In the genomic region with DNA sequence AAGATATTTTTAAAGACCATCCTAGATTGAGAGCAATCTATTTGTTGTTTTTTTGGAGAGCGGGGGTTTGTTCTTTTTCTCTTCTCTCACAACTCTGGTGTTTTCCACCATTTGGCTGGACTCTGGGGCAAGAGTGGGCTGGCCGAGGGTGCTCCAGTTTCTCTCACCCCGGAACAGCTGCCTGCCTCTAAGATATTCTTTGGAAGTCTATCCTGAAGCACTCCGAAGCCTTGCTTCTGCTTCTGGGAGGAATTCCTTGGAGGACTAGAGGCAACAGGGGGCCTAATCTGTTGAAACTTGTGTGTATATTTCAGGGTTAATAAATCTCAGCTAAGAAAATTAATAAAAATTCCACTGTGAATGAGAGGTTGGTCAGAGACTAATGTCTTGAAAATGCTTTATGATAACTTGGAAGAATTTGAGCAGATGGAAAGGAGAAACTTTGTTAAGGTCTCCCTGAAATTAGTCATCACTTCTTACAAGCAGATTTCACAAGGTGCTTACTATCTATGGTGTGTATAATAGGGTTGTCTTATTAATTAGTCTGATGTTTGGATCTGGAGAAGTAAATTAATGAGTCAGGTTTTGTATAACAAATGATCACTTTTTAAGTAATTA, we compare ENCODE assay signal across 1 cellular context.
TF ChIP-seq lines count a peak whose summit lies in the region.

No MANE protein-coding gene starts in this region.

TF ChIP-seq in GM12878, 131 proteins besides CTCF, POLR2A, EP300 and RAD21:
- TF ChIP-seq, protein P1, sequence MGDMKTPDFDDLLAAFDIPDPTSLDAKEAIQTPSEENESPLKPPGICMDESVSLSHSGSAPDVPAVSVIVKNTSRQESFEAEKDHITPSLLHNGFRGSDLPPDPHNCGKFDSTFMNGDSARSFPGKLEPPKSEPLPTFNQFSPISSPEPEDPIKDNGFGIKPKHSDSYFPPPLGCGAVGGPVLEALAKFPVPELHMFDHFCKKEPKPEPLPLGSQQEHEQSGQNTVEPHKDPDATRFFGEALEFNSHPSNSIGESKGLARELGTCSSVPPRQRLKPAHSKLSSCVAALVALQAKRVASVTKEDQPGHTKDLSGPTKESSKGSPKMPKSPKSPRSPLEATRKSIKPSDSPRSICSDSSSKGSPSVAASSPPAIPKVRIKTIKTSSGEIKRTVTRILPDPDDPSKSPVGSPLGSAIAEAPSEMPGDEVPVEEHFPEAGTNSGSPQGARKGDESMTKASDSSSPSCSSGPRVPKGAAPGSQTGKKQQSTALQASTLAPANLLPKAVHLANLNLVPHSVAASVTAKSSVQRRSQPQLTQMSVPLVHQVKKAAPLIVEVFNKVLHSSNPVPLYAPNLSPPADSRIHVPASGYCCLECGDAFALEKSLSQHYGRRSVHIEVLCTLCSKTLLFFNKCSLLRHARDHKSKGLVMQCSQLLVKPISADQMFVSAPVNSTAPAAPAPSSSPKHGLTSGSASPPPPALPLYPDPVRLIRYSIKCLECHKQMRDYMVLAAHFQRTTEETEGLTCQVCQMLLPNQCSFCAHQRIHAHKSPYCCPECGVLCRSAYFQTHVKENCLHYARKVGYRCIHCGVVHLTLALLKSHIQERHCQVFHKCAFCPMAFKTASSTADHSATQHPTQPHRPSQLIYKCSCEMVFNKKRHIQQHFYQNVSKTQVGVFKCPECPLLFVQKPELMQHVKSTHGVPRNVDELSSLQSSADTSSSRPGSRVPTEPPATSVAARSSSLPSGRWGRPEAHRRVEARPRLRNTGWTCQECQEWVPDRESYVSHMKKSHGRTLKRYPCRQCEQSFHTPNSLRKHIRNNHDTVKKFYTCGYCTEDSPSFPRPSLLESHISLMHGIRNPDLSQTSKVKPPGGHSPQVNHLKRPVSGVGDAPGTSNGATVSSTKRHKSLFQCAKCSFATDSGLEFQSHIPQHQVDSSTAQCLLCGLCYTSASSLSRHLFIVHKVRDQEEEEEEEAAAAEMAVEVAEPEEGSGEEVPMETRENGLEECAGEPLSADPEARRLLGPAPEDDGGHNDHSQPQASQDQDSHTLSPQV (IDR thresholded peaks at IDR 0.05), result no peak
- TF ChIP-seq NFXL1 (IDR thresholded peaks at IDR 0.05; ENCODE audit: borderline replicate concordance) (no peak), RFX5 (IDR thresholded peaks at IDR 0.05; ENCODE audit: low read depth, low read length) (no peak), WRNIP1 (IDR thresholded peaks at IDR 0.05; ENCODE audit: borderline replicate concordance, low read depth, low read length) (no peak), TARDBP (IDR thresholded peaks at IDR 0.05; ENCODE audit: borderline replicate concordance) (no peak), SREBF1 (IDR thresholded peaks at IDR 0.05; ENCODE audit: low read length) (no peak), BHLHE40 (IDR thresholded peaks at IDR 0.05; ENCODE audit: borderline replicate concordance in 1 of 2, low read depth in 2 of 2, low read length in 1 of 2) (no peak), ZNF217 (IDR thresholded peaks at IDR 0.05) (no peak), ESRRA (IDR thresholded peaks at IDR 0.05; ENCODE audit: low read length) (no peak), NR2C1 (IDR thresholded peaks at IDR 0.05) (no peak), MXI1 (IDR thresholded peaks at IDR 0.05; ENCODE audit: low read depth, low read length) (no peak), TCF12 (IDR thresholded peaks at IDR 0.05; ENCODE audit: low read depth, low read length) (no peak), TCF3 (IDR thresholded peaks at IDR 0.05; ENCODE audit: borderline replicate concordance, insufficient read depth, low read depth, low read length) (no peak), PAX8 (IDR thresholded peaks at IDR 0.05) (no peak)
- TF ChIP-seq, protein P2, sequence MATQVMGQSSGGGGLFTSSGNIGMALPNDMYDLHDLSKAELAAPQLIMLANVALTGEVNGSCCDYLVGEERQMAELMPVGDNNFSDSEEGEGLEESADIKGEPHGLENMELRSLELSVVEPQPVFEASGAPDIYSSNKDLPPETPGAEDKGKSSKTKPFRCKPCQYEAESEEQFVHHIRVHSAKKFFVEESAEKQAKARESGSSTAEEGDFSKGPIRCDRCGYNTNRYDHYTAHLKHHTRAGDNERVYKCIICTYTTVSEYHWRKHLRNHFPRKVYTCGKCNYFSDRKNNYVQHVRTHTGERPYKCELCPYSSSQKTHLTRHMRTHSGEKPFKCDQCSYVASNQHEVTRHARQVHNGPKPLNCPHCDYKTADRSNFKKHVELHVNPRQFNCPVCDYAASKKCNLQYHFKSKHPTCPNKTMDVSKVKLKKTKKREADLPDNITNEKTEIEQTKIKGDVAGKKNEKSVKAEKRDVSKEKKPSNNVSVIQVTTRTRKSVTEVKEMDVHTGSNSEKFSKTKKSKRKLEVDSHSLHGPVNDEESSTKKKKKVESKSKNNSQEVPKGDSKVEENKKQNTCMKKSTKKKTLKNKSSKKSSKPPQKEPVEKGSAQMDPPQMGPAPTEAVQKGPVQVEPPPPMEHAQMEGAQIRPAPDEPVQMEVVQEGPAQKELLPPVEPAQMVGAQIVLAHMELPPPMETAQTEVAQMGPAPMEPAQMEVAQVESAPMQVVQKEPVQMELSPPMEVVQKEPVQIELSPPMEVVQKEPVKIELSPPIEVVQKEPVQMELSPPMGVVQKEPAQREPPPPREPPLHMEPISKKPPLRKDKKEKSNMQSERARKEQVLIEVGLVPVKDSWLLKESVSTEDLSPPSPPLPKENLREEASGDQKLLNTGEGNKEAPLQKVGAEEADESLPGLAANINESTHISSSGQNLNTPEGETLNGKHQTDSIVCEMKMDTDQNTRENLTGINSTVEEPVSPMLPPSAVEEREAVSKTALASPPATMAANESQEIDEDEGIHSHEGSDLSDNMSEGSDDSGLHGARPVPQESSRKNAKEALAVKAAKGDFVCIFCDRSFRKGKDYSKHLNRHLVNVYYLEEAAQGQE (IDR thresholded peaks at IDR 0.05; ENCODE audit: low read depth, low read length), result no peak
- TF ChIP-seq, protein P3, sequence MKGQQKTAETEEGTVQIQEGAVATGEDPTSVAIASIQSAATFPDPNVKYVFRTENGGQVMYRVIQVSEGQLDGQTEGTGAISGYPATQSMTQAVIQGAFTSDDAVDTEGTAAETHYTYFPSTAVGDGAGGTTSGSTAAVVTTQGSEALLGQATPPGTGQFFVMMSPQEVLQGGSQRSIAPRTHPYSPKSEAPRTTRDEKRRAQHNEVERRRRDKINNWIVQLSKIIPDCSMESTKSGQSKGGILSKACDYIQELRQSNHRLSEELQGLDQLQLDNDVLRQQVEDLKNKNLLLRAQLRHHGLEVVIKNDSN (IDR thresholded peaks at IDR 0.05; ENCODE audit: borderline replicate concordance, extremely low read length, insufficient read depth, low read depth, low read length), result no peak
- TF ChIP-seq, protein P4, sequence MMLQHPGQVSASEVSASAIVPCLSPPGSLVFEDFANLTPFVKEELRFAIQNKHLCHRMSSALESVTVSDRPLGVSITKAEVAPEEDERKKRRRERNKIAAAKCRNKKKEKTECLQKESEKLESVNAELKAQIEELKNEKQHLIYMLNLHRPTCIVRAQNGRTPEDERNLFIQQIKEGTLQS (IDR thresholded peaks at IDR 0.05; ENCODE audit: borderline replicate concordance, extremely low read depth, low read depth, low read length), result no peak
- TF ChIP-seq, protein P5, sequence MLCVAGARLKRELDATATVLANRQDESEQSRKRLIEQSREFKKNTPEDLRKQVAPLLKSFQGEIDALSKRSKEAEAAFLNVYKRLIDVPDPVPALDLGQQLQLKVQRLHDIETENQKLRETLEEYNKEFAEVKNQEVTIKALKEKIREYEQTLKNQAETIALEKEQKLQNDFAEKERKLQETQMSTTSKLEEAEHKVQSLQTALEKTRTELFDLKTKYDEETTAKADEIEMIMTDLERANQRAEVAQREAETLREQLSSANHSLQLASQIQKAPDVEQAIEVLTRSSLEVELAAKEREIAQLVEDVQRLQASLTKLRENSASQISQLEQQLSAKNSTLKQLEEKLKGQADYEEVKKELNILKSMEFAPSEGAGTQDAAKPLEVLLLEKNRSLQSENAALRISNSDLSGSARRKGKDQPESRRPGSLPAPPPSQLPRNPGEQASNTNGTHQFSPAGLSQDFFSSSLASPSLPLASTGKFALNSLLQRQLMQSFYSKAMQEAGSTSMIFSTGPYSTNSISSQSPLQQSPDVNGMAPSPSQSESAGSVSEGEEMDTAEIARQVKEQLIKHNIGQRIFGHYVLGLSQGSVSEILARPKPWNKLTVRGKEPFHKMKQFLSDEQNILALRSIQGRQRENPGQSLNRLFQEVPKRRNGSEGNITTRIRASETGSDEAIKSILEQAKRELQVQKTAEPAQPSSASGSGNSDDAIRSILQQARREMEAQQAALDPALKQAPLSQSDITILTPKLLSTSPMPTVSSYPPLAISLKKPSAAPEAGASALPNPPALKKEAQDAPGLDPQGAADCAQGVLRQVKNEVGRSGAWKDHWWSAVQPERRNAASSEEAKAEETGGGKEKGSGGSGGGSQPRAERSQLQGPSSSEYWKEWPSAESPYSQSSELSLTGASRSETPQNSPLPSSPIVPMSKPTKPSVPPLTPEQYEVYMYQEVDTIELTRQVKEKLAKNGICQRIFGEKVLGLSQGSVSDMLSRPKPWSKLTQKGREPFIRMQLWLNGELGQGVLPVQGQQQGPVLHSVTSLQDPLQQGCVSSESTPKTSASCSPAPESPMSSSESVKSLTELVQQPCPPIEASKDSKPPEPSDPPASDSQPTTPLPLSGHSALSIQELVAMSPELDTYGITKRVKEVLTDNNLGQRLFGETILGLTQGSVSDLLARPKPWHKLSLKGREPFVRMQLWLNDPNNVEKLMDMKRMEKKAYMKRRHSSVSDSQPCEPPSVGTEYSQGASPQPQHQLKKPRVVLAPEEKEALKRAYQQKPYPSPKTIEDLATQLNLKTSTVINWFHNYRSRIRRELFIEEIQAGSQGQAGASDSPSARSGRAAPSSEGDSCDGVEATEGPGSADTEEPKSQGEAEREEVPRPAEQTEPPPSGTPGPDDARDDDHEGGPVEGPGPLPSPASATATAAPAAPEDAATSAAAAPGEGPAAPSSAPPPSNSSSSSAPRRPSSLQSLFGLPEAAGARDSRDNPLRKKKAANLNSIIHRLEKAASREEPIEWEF (IDR thresholded peaks at IDR 0.05; ENCODE audit: insufficient replicate concordance, low read depth, low read length), result no peak
- TF ChIP-seq, protein P6, sequence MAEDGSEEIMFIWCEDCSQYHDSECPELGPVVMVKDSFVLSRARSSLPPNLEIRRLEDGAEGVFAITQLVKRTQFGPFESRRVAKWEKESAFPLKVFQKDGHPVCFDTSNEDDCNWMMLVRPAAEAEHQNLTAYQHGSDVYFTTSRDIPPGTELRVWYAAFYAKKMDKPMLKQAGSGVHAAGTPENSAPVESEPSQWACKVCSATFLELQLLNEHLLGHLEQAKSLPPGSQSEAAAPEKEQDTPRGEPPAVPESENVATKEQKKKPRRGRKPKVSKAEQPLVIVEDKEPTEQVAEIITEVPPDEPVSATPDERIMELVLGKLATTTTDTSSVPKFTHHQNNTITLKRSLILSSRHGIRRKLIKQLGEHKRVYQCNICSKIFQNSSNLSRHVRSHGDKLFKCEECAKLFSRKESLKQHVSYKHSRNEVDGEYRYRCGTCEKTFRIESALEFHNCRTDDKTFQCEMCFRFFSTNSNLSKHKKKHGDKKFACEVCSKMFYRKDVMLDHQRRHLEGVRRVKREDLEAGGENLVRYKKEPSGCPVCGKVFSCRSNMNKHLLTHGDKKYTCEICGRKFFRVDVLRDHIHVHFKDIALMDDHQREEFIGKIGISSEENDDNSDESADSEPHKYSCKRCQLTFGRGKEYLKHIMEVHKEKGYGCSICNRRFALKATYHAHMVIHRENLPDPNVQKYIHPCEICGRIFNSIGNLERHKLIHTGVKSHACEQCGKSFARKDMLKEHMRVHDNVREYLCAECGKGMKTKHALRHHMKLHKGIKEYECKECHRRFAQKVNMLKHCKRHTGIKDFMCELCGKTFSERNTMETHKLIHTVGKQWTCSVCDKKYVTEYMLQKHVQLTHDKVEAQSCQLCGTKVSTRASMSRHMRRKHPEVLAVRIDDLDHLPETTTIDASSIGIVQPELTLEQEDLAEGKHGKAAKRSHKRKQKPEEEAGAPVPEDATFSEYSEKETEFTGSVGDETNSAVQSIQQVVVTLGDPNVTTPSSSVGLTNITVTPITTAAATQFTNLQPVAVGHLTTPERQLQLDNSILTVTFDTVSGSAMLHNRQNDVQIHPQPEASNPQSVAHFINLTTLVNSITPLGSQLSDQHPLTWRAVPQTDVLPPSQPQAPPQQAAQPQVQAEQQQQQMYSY (CRISPR knock-in tag; IDR thresholded peaks at IDR 0.05), result no peak
- TF ChIP-seq, protein P7, sequence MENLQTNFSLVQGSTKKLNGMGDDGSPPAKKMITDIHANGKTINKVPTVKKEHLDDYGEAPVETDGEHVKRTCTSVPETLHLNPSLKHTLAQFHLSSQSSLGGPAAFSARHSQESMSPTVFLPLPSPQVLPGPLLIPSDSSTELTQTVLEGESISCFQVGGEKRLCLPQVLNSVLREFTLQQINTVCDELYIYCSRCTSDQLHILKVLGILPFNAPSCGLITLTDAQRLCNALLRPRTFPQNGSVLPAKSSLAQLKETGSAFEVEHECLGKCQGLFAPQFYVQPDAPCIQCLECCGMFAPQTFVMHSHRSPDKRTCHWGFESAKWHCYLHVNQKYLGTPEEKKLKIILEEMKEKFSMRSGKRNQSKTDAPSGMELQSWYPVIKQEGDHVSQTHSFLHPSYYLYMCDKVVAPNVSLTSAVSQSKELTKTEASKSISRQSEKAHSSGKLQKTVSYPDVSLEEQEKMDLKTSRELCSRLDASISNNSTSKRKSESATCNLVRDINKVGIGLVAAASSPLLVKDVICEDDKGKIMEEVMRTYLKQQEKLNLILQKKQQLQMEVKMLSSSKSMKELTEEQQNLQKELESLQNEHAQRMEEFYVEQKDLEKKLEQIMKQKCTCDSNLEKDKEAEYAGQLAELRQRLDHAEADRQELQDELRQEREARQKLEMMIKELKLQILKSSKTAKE (IDR thresholded peaks at IDR 0.05; ENCODE audit: low read depth, poor library complexity, severe bottlenecking), result no peak
TF ChIP-seq in GM12878: peak in this region for 0.
